ENCODE assay signal across 35 cellular contexts in genomic region chr19:3296446-3296845, GRCh38.
A peak's percentile ranks its signal among the peaks of the same experiment; 100 is the strongest.
DNase-seq lines count a peak whose midpoint lies in the region; ATAC-seq and TF ChIP-seq lines count a peak whose summit lies in the region.
"Had no signal": no experiment of that assay in that cellular context is flagged by ENCODE, and none has a peak within 500 bp of the region (broad histone marks: within the 10 kb centered on the region; RNA-seq: fewer than 3 reads in every experiment).

No MANE protein-coding gene starts in this region.

- no peaks in the 10 kb centered on the region for H3K9me3 Mint-ChIP-seq in activated naive CD4-positive, alpha-beta T cell treated with anti-CD3 and anti-CD28 coated beads, Interleukin-2, amount 50 U/mL, for 24 hours
- H3K9me3 Mint-ChIP-seq: CD4-positive, alpha-beta T cell; CD8-positive, alpha-beta T cell had no signal

- H3K4me1 Mint-ChIP-seq in activated naive CD4-positive, alpha-beta T cell treated with anti-CD3 and anti-CD28 coated beads, Interleukin-2, amount 50 U/mL, for 24 hours = no peaks in the 10 kb centered on the region
- H3K4me1 Mint-ChIP-seq: B cell; CD14-positive monocyte; CD4-positive, alpha-beta memory T cell; CD4-positive, CD25-positive, alpha-beta regulatory T cell; CD8-positive, alpha-beta memory T cell had no signal

- DNase-seq in SK-N-SH (peak; percentile 39), H7 (peak; percentile 30), osteoblast (ENCODE audit: insufficient read length, low spot score, missing footprints) (peak; percentile 57), foreskin keratinocyte (no peak), upper lobe of right lung (no peak)
- DNase-seq in activated naive CD4-positive, alpha-beta T cell (lab: John Stamatoyannopoulos, UW) = no peak
- DNase-seq: 8988T; ACHN; AML-193; BE2C; C1 segment of cervical spinal cord; Caco-2; Calu3; CD4-positive, alpha-beta memory T cell; CD4-positive, alpha-beta T cell; CD4-positive, CD25-positive, alpha-beta regulatory T cell; CD8-positive, alpha-beta memory T cell; CD8-positive, alpha-beta T cell; COR-L47; DMS 273 treated with DMSO at 0.1 percent for 48 hours; DMS153; DMS53; DMS79; DMS79 treated with DMSO at 0.1 percent for 48 hours; DND-41; EL had no signal

- H3K4me3 ChIP-seq in SK-N-SH (ENCODE audit: low read depth in 2 of 2, low read length in 1 of 2) (no peak overlapping the region), H7 (ENCODE audit: insufficient read depth, low read depth, low read length) (no peak overlapping the region), osteoblast (ENCODE audit: insufficient read depth, low read length) (no peak overlapping the region), upper lobe of right lung (no peak overlapping the region)
- H3K4me3 ChIP-seq: A549; BLaER1; BLaER1 treated with 17β-estradiol and CSF1 and Interleukin-3, amounts not matched to agents 10 nM and 100 nM had no signal

- H3K36me3 Mint-ChIP-seq in activated naive CD4-positive, alpha-beta T cell treated with anti-CD3 and anti-CD28 coated beads, Interleukin-2, amount 50 U/mL, for 24 hours = no peaks in the 10 kb centered on the region
- H3K36me3 Mint-ChIP-seq: CD14-positive monocyte; CD4-positive, alpha-beta memory T cell; CD4-positive, CD25-positive, alpha-beta regulatory T cell; CD8-positive, alpha-beta memory T cell; CD8-positive, alpha-beta T cell had no signal

- H3K36me3 ChIP-seq in SK-N-SH (replicated peaks in 1 of 2; ENCODE audit: control insufficient read depth in 1 of 2, insufficient read depth in 2 of 2, low read length in 1 of 2) = no peaks in the 10 kb centered on the region
- H3K36me3 ChIP-seq in H7 (replicated peaks; ENCODE audit: control insufficient read depth, insufficient read depth, low read length) = no peaks in the 10 kb centered on the region
- H3K36me3 ChIP-seq in osteoblast (ENCODE audit: insufficient read depth, low read length) = no peaks in the 10 kb centered on the region
- H3K36me3 ChIP-seq in upper lobe of right lung = no peaks in the 10 kb centered on the region
- H3K36me3 ChIP-seq: BE2C; BLaER1; BLaER1 treated with 17β-estradiol and CSF1 and Interleukin-3, amounts not matched to agents 10 nM and 100 nM had no signal

- H3K27ac ChIP-seq in SK-N-SH (ENCODE audit: low read depth in 2 of 2, low read length in 1 of 2) (no peak overlapping the region), osteoblast (ENCODE audit: low read depth, low read length) (no peak overlapping the region), foreskin keratinocyte (no peak overlapping the region), upper lobe of right lung (no peak overlapping the region)
- H3K27ac ChIP-seq: 22Rv1; A549; BLaER1; BLaER1 treated with 17β-estradiol and CSF1 and Interleukin-3, amounts not matched to agents 10 nM and 100 nM; C4-2B had no signal

- peaks cover 37% of the 10 kb centered on the region; the same call in 1 of the 2 replicates for H3K27me3 ChIP-seq in SK-N-SH (ENCODE audit: insufficient read depth)
- H3K27me3 ChIP-seq in H7 (ENCODE audit: control insufficient read depth, insufficient read depth, low read length) = no peaks in the 10 kb centered on the region
- H3K27me3 ChIP-seq in osteoblast (ENCODE audit: insufficient read depth, low read length) = peaks cover 17% of the 10 kb centered on the region
- H3K27me3 ChIP-seq in foreskin keratinocyte = peaks cover 3% of the 10 kb centered on the region
- peaks cover 19% of the 10 kb centered on the region for H3K27me3 ChIP-seq in upper lobe of right lung
- H3K27me3 ChIP-seq: BLaER1 had no signal

- peaks cover 7% of the 10 kb centered on the region for H3K27me3 Mint-ChIP-seq in activated naive CD4-positive, alpha-beta T cell treated with anti-CD3 and anti-CD28 coated beads, Interleukin-2, amount 50 U/mL, for 24 hours

- no peak overlapping the region for H3K9ac ChIP-seq in SK-N-SH
- H3K9ac ChIP-seq: BLaER1; BLaER1 treated with 17β-estradiol and CSF1 and Interleukin-3, amounts not matched to agents 10 nM and 100 nM had no signal

- no peak overlapping the region for H3K4me3 Mint-ChIP-seq in activated naive CD4-positive, alpha-beta T cell treated with anti-CD3 and anti-CD28 coated beads, Interleukin-2, amount 50 U/mL, for 24 hours
- H3K4me3 Mint-ChIP-seq: B cell; CD14-positive monocyte; CD4-positive, alpha-beta memory T cell; CD4-positive, alpha-beta T cell; CD4-positive, CD25-positive, alpha-beta regulatory T cell; CD8-positive, alpha-beta memory T cell; CD8-positive, alpha-beta T cell had no signal

- CTCF ChIA-PET in SK-N-SH (lab: Yijun Ruan, JAX) = interaction anchor here (3.0 kb wide), 1 partner anchor 8 kb away, joined by 22 read pairs; no protein-coding TSS in a partner anchor

- peak overlapping the region; percentile 52 for H3K27ac Mint-ChIP-seq in activated naive CD4-positive, alpha-beta T cell treated with anti-CD3 and anti-CD28 coated beads, Interleukin-2, amount 50 U/mL, for 24 hours
- H3K27ac Mint-ChIP-seq: B cell; CD14-positive monocyte; CD4-positive, alpha-beta memory T cell; CD4-positive, alpha-beta T cell; CD8-positive, alpha-beta memory T cell; CD8-positive, alpha-beta T cell had no signal

- H3K4me2 ChIP-seq in SK-N-SH (no peak overlapping the region; the same call in 1 of the 2 replicates), osteoblast (ENCODE audit: insufficient read depth, low read length) (no peak overlapping the region)
- H3K4me2 ChIP-seq: A549; BLaER1; BLaER1 treated with 17β-estradiol and CSF1 and Interleukin-3, amounts not matched to agents 10 nM and 100 nM had no signal

- no peak for TF ChIP-seq RAD21 in SK-N-SH (IDR thresholded peaks at IDR 0.05; ENCODE audit: low read length)

- intact Hi-C loops in upper lobe of right lung (cut with DNase I) = no loop called here

- no peak for ATAC-seq in SK-N-SH treated with all-trans-retinoic acid at 6 μM for 48 hours
- no peak for ATAC-seq in foreskin keratinocyte
- ATAC-seq in upper lobe of right lung = no peak
- ATAC-seq: A549; CD8-positive, alpha-beta T cell had no signal

- H3K9me3 ChIP-seq in SK-N-SH (no peaks in the 10 kb centered on the region), osteoblast (ENCODE audit: low read depth, low read length) (no peaks in the 10 kb centered on the region), upper lobe of right lung (no peaks in the 10 kb centered on the region)
- H3K9me3 ChIP-seq: A549, BE2C, BLaER1, Caco-2 had no signal

- H3K79me2 ChIP-seq in SK-N-SH (ENCODE audit: insufficient read depth) = no peaks in the 10 kb centered on the region
- H3K79me2 ChIP-seq in osteoblast (ENCODE audit: insufficient read depth, low read length) = no peaks in the 10 kb centered on the region

- 32% methylated on average over 19 of the region's 19 CpGs for whole genome bisulfite sequencing in SK-N-SH (ENCODE audit: low lambda C conversion rate)

- H2AFZ ChIP-seq in SK-N-SH (ENCODE audit: low read depth) = no peak overlapping the region
- H2AFZ ChIP-seq in osteoblast (ENCODE audit: low read length) = no peak overlapping the region

- no peaks in the 10 kb centered on the region for H3K4me1 ChIP-seq in SK-N-SH (ENCODE audit: control insufficient read depth in 1 of 2, insufficient read depth in 2 of 2, low read depth in 1 of 2, low read length in 1 of 2)
- H3K4me1 ChIP-seq in osteoblast (ENCODE audit: insufficient read depth, low read length) = no peaks in the 10 kb centered on the region
- no peaks in the 10 kb centered on the region for H3K4me1 ChIP-seq in foreskin keratinocyte
- H3K4me1 ChIP-seq in upper lobe of right lung = no peaks in the 10 kb centered on the region
- H3K4me1 ChIP-seq: BE2C; BLaER1; BLaER1 treated with 17β-estradiol and CSF1 and Interleukin-3, amounts not matched to agents 10 nM and 100 nM; Caco-2 had no signal

- no peak for TF ChIP-seq CTCF in SK-N-SH (IDR thresholded peaks at IDR 0.05)
- TF ChIP-seq CTCF in osteoblast (IDR thresholded peaks at IDR 0.05; ENCODE audit: extremely low read depth, low read depth, low read length) = no peak
- no peak for TF ChIP-seq CTCF in foreskin keratinocyte (conservative IDR thresholded peaks at IDR 0.05)
- TF ChIP-seq CTCF in upper lobe of right lung (IDR thresholded peaks at IDR 0.05) = no peak

- POLR2A ChIA-PET in SK-N-SH (lab: Yijun Ruan, JAX) = no interaction called here

- H3K9me2 ChIP-seq in SK-N-SH = no peaks in the 10 kb centered on the region

- H3F3A ChIP-seq in SK-N-SH (replicated peaks; ENCODE audit: insufficient read depth) = no peaks in the 10 kb centered on the region

- no peak for TF ChIP-seq EP300 in SK-N-SH (IDR thresholded peaks at IDR 0.05; ENCODE audit: borderline replicate concordance in 1 of 2, low read depth in 1 of 2, low read length in 1 of 2)

- no peaks in the 10 kb centered on the region for H4K20me1 ChIP-seq in SK-N-SH (ENCODE audit: insufficient read depth)
- no peaks in the 10 kb centered on the region for H4K20me1 ChIP-seq in osteoblast (ENCODE audit: insufficient read depth, low read length)
- H4K20me1 ChIP-seq: BLaER1; BLaER1 treated with 17β-estradiol and CSF1 and Interleukin-3, amounts not matched to agents 10 nM and 100 nM had no signal

TF ChIP-seq in SK-N-SH treated with all-trans-retinoic acid at 6 μM for 48 hours, 23 proteins besides CTCF, POLR2A, EP300 and RAD21 (continues in another document):
- TF ChIP-seq ZFP3 (CRISPR knock-in tag; IDR thresholded peaks at IDR 0.05) = no peak
- TF ChIP-seq, protein P1, sequence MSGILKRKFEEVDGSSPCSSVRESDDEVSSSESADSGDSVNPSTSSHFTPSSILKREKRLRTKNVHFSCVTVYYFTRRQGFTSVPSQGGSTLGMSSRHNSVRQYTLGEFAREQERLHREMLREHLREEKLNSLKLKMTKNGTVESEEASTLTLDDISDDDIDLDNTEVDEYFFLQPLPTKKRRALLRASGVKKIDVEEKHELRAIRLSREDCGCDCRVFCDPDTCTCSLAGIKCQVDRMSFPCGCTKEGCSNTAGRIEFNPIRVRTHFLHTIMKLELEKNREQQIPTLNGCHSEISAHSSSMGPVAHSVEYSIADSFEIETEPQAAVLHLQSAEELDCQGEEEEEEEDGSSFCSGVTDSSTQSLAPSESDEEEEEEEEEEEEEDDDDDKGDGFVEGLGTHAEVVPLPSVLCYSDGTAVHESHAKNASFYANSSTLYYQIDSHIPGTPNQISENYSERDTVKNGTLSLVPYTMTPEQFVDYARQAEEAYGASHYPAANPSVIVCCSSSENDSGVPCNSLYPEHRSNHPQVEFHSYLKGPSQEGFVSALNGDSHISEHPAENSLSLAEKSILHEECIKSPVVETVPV (CRISPR knock-in tag; IDR thresholded peaks at IDR 0.05) = no peak
- no peak for TF ChIP-seq PATZ1 (CRISPR knock-in tag; IDR thresholded peaks at IDR 0.05; ENCODE audit: borderline replicate concordance)

Comparison
In these comparisons a context has a peak if more than half of its experiments do, and no peak if none do; other contexts are left out.
1. DNase-seq: peak in SK-N-SH (single experiment), H7 (single experiment) and osteoblast (single experiment); none in activated naive CD4-positive, alpha-beta T cell (0 of 4), foreskin keratinocyte (0 of 2) and upper lobe of right lung (single experiment).